Comparison of ENCODE assay signal across 8 cellular contexts in genomic region chr7:33062782-33063443, GRCh38. TPM values are rescaled to one million over a fixed set of nuclear protein-coding genes. Genes with fewer than 3 reads are reported as not detected.
DNase-seq lines count a peak whose midpoint lies in the region; ATAC-seq and TF ChIP-seq lines count a peak whose summit lies in the region.

No MANE protein-coding gene starts in this region.

- peaks cover 15% of the 10 kb centered on the region for H3K9me3 ChIP-seq in left ventricle myocardium inferior (replicated peaks)

- no peak for TF ChIP-seq CTCF in GM13976 (IDR thresholded peaks at IDR 0.05; ENCODE audit: borderline replicate concordance, control extremely low read depth, extremely low read depth, insufficient read depth, missing control alignments)
- TF ChIP-seq CTCF in left ventricle myocardium inferior (IDR thresholded peaks at IDR 0.05; ENCODE audit: borderline replicate concordance) = no peak
- no peak for TF ChIP-seq CTCF in progenitor cell of endocrine pancreas (IDR thresholded peaks at IDR 0.05; ENCODE audit: unreplicated experiment)

- H3K36me3 ChIP-seq in left ventricle myocardium inferior = no peaks in the 10 kb centered on the region

- peak overlapping the region; percentile 88 for H3K4me3 ChIP-seq in left ventricle myocardium inferior

- intact Hi-C loops in left ventricle myocardium inferior (cut with micrococcal nuclease) = no loop called here

- no peaks in the 10 kb centered on the region for H3K27me3 Mint-ChIP-seq in progenitor cell of endocrine pancreas

- no peaks in the 10 kb centered on the region for H3K27me3 ChIP-seq in left ventricle myocardium inferior (ENCODE audit: low read depth)

- peak overlapping the region; percentile 99 for H3K27ac ChIP-seq in left ventricle myocardium inferior (replicated peaks)

- H3K4me1 Mint-ChIP-seq in progenitor cell of endocrine pancreas (ENCODE audit: low read depth) = peaks cover 18% of the 10 kb centered on the region

- in situ Hi-C loops in GM13976 (cut with MboI; ENCODE audit: low sequenced_read_pairs, unreplicated experiment) = no loop called here

- peaks cover 47% of the 10 kb centered on the region for H3K4me1 ChIP-seq in left ventricle myocardium inferior

- H3K9me3 Mint-ChIP-seq in progenitor cell of endocrine pancreas (ENCODE audit: low read depth) = peaks cover 24% of the 10 kb centered on the region

- peak overlapping the region; percentile 93 for H3K4me3 Mint-ChIP-seq in progenitor cell of endocrine pancreas (ENCODE audit: low read depth)

- ATAC-seq in HG02852 (IDR thresholded peaks at IDR 0.05; ENCODE audit: unreplicated experiment) = peak; percentile 95

- H3K27ac Mint-ChIP-seq in progenitor cell of endocrine pancreas = peak overlapping the region; percentile 97

- peaks cover 23% of the 10 kb centered on the region for H3K36me3 Mint-ChIP-seq in progenitor cell of endocrine pancreas (ENCODE audit: insufficient read depth)

- peak; percentile 97 for DNase-seq in GM13976 (ENCODE audit: low spot score)
- peak; percentile 86 for DNase-seq in NCI-H1436 treated with DMSO at 0.1 percent for 48 hours (lab: John Stamatoyannopoulos, UW)
- peak; percentile 89 for DNase-seq in T follicular helper cell (ENCODE audit: low read depth)
- peak; percentile 88 for DNase-seq in amniotic stem cell (lab: John Stamatoyannopoulos, UW)
- peak; percentile 94 for DNase-seq in left ventricle myocardium inferior
- peak; percentile 88 for DNase-seq in progenitor cell of endocrine pancreas (ENCODE audit: low spot score, unreplicated experiment)
- DNase-seq in ureter (ENCODE audit: low spot score) = peak; percentile 93

RNA-seq across cellular contexts. Expression of gene NT5C3A, which starts 0.3 kb away (rescaled TPM):
- total RNA-seq in left ventricle myocardium inferior = 33.4 TPM
- 35.0 and 36.1 TPM in 2 replicates for total RNA-seq in progenitor cell of endocrine pancreas
- total RNA-seq in ureter = 38.9 TPM

RNA-seq across cellular contexts. Expression of gene RP9, which starts 46.3 kb away (rescaled TPM):
- total RNA-seq in left ventricle myocardium inferior (20.2 TPM), progenitor cell of endocrine pancreas (26.2 and 27.7 TPM in 2 replicates), ureter (14.3 TPM)

Comparison
In these comparisons a context has a peak if more than half of its experiments do, and no peak if none do; other contexts are left out.
1. Peak in every context shown above with its lines: DNase-seq, ATAC-seq, H3K4me3 ChIP-seq and H3K27ac ChIP-seq.